In genomic region chr7:27964840-27965239, GRCh38 we compare ENCODE assay signal across 30 cellular contexts.
"Had no signal": no experiment of that assay in that cellular context is flagged by ENCODE, and none has a peak within 500 bp of the region (broad histone marks: within the 10 kb centered on the region; RNA-seq: fewer than 3 reads in every experiment).

No MANE protein-coding gene starts in this region.

- DNase-seq: activated CD4-positive, alpha-beta memory T cell treated with anti-CD3 and anti-CD28 coated beads for 36 hours; activated CD4-positive, alpha-beta T cell treated with anti-CD3 and anti-CD28 coated beads for 36 hours; activated CD4-positive, alpha-beta T cell treated with anti-CD3 and anti-CD28 coated beads, Interleukin-2, amount 10 ng/mL, durations not matched to agents 24 days and 14 days; activated CD4-positive, CD25-positive, alpha-beta regulatory T cell; activated CD4-positive, CD25-positive, alpha-beta regulatory T cell treated with anti-CD3 and anti-CD28 coated beads, Interleukin-2, amount 50 U/mL, for 72 hours; activated CD8-positive, alpha-beta memory T cell treated with anti-CD3 and anti-CD28 coated beads, Interleukin-2, amount 10 ng/mL, durations not matched to agents 7 days and 5 days; activated CD8-positive, alpha-beta memory T cell treated with anti-CD3 and anti-CD28 coated beads, Interleukin-2, amount 50 U/mL, for 4 hours; activated CD8-positive, alpha-beta T cell treated with anti-CD3 and anti-CD28 coated beads, Interleukin-2, amount 10 ng/mL, durations not matched to agents 7 days and 5 days; activated effector memory CD4-positive, alpha-beta T cell treated with anti-CD3 and anti-CD28 coated beads, Interleukin-2, amount 50 U/mL, for 16 hours; activated naive CD4-positive, alpha-beta T cell treated with anti-CD3 and anti-CD28 coated beads for 36 hours; activated naive CD8-positive, alpha-beta T cell treated with anti-CD3 and anti-CD28 coated beads for 36 hours; activated naive CD8-positive, alpha-beta T cell treated with anti-CD3 and anti-CD28 coated beads, Interleukin-2, amount 50 U/mL, for 24 hours; activated T-cell treated with anti-CD3 and anti-CD28 coated beads, Interleukin-2, amount 50 U/mL, for 1 hour; activated T-cell treated with anti-CD3 and anti-CD28 coated beads, Interleukin-2, amount 50 U/mL, for 48 hours; adrenal gland; anterior cingulate cortex; brain microvascular endothelial cell; effector CD4-positive, alpha-beta T cell; effector memory CD8-positive, alpha-beta T cell; erythroblast; foreskin keratinocyte; gastrocnemius medialis; T-helper 2 cell had no signal

- H3K9me3 ChIP-seq: adrenal gland, esophagus muscularis mucosa, gastrocnemius medialis had no signal

- H3K4me1 Mint-ChIP-seq: activated naive CD8-positive, alpha-beta T cell treated with anti-CD3 and anti-CD28 coated beads for 36 hours; activated naive CD8-positive, alpha-beta T cell treated with anti-CD3 and anti-CD28 coated beads, Interleukin-2, amount 50 U/mL, for 24 hours had no signal

- H3K27ac Mint-ChIP-seq: activated CD4-positive, alpha-beta memory T cell treated with anti-CD3 and anti-CD28 coated beads for 36 hours; activated CD4-positive, alpha-beta T cell treated with anti-CD3 and anti-CD28 coated beads for 36 hours; activated CD4-positive, alpha-beta T cell treated with anti-CD3 and anti-CD28 coated beads, Interleukin-2, amount 10 ng/mL, durations not matched to agents 24 days and 14 days; activated CD8-positive, alpha-beta memory T cell treated with anti-CD3 and anti-CD28 coated beads, Interleukin-2, amount 10 ng/mL, durations not matched to agents 7 days and 5 days; activated CD8-positive, alpha-beta T cell treated with anti-CD3 and anti-CD28 coated beads, Interleukin-2, amount 10 ng/mL, durations not matched to agents 7 days and 5 days; activated naive CD4-positive, alpha-beta T cell treated with anti-CD3 and anti-CD28 coated beads for 36 hours; activated naive CD4-positive, alpha-beta T cell treated with anti-CD3 and anti-CD28 coated beads, Interleukin-2, amount 50 U/mL, for 24 hours; activated naive CD8-positive, alpha-beta T cell treated with anti-CD3 and anti-CD28 coated beads for 36 hours; activated naive CD8-positive, alpha-beta T cell treated with anti-CD3 and anti-CD28 coated beads, Interleukin-2, amount 50 U/mL, for 24 hours; activated T-helper 1 cell treated with anti-CD3 and anti-CD28 coated beads, Interleukin-12 subunit alpha, Interleukin-12 subunit beta, Interleukin-2, Interleukin-4 antibody, amounts not matched to agents 30 ng/mL and 10 ng/mL and 1 ng/mL, durations not matched to agents 14 hours and 24 hours and 36 hours; activated T-helper 2 cell treated with anti-CD3 and anti-CD28 coated beads, Interferon-gamma antibody, Interleukin-2, Interleukin-4, amounts not matched to agents 10 μg/mL and 5 μg/mL and 100 μg/mL, durations not matched to agents 14 hours and 24 hours and 36 hours; dendritic cell treated with granulocyte-macrophage colony-stimulating factor and Interleukin-4, amounts not matched to agents 40 ng/mL and 50 ng/mL, for 4 days; effector memory CD8-positive, alpha-beta T cell had no signal

- H3K27me3 Mint-ChIP-seq: activated CD4-positive, alpha-beta memory T cell treated with anti-CD3 and anti-CD28 coated beads for 36 hours; activated CD4-positive, alpha-beta T cell treated with anti-CD3 and anti-CD28 coated beads for 36 hours; activated naive CD4-positive, alpha-beta T cell treated with anti-CD3 and anti-CD28 coated beads, Interleukin-2, amount 50 U/mL, for 24 hours; activated naive CD8-positive, alpha-beta T cell treated with anti-CD3 and anti-CD28 coated beads for 36 hours; activated naive CD8-positive, alpha-beta T cell treated with anti-CD3 and anti-CD28 coated beads, Interleukin-2, amount 50 U/mL, for 24 hours; central memory CD8-positive, alpha-beta T cell; dendritic cell treated with granulocyte-macrophage colony-stimulating factor and Interleukin-4, amounts not matched to agents 40 ng/mL and 50 ng/mL, for 4 days; effector memory CD8-positive, alpha-beta T cell had no signal

- H3K36me3 Mint-ChIP-seq: activated CD4-positive, alpha-beta memory T cell treated with anti-CD3 and anti-CD28 coated beads for 36 hours; activated naive CD8-positive, alpha-beta T cell treated with anti-CD3 and anti-CD28 coated beads for 36 hours had no signal

- H3K27ac ChIP-seq: adrenal gland, brain microvascular endothelial cell, coronary artery, esophagus muscularis mucosa, foreskin keratinocyte, gastrocnemius medialis had no signal

- H3K36me3 ChIP-seq: adrenal gland, brain microvascular endothelial cell, esophagus muscularis mucosa, gastrocnemius medialis had no signal

- H3K4me3 Mint-ChIP-seq: activated CD4-positive, alpha-beta memory T cell treated with anti-CD3 and anti-CD28 coated beads for 36 hours; activated CD4-positive, alpha-beta T cell treated with anti-CD3 and anti-CD28 coated beads for 36 hours; activated CD4-positive, alpha-beta T cell treated with anti-CD3 and anti-CD28 coated beads, Interleukin-2, amount 10 ng/mL, durations not matched to agents 24 days and 14 days; activated CD8-positive, alpha-beta memory T cell treated with anti-CD3 and anti-CD28 coated beads, Interleukin-2, amount 10 ng/mL, durations not matched to agents 7 days and 5 days; activated CD8-positive, alpha-beta T cell treated with anti-CD3 and anti-CD28 coated beads, Interleukin-2, amount 10 ng/mL, durations not matched to agents 7 days and 5 days; activated naive CD4-positive, alpha-beta T cell treated with anti-CD3 and anti-CD28 coated beads for 36 hours; activated naive CD4-positive, alpha-beta T cell treated with anti-CD3 and anti-CD28 coated beads, Interleukin-2, amount 50 U/mL, for 24 hours; activated naive CD8-positive, alpha-beta T cell treated with anti-CD3 and anti-CD28 coated beads for 36 hours; activated naive CD8-positive, alpha-beta T cell treated with anti-CD3 and anti-CD28 coated beads, Interleukin-2, amount 50 U/mL, for 24 hours; activated T-helper 1 cell treated with anti-CD3 and anti-CD28 coated beads, Interleukin-12 subunit alpha, Interleukin-12 subunit beta, Interleukin-2, Interleukin-4 antibody, amounts not matched to agents 30 ng/mL and 10 ng/mL and 1 ng/mL, durations not matched to agents 14 hours and 24 hours and 36 hours; central memory CD8-positive, alpha-beta T cell; dendritic cell treated with granulocyte-macrophage colony-stimulating factor and Interleukin-4, amounts not matched to agents 40 ng/mL and 50 ng/mL, for 4 days; effector memory CD8-positive, alpha-beta T cell had no signal

- H3K4me3 ChIP-seq: adrenal gland, coronary artery, esophagus muscularis mucosa, gastrocnemius medialis had no signal

- H3K27me3 ChIP-seq: adrenal gland, brain microvascular endothelial cell, esophagus muscularis mucosa, foreskin keratinocyte, gastrocnemius medialis had no signal

- ATAC-seq: activated CD4-positive, alpha-beta T cell treated with anti-CD3 and anti-CD28 coated beads for 36 hours; activated CD8-positive, alpha-beta memory T cell treated with anti-CD3 and anti-CD28 coated beads, Interleukin-2, amount 10 ng/mL, durations not matched to agents 7 days and 5 days; activated CD8-positive, alpha-beta T cell treated with anti-CD3 and anti-CD28 coated beads, Interleukin-2, amount 10 ng/mL, durations not matched to agents 7 days and 5 days; activated naive CD8-positive, alpha-beta T cell treated with anti-CD3 and anti-CD28 coated beads, Interleukin-2, amount 50 U/mL, for 24 hours; effector memory CD8-positive, alpha-beta T cell; foreskin keratinocyte; gastrocnemius medialis had no signal

- H3K9me3 Mint-ChIP-seq: activated CD4-positive, alpha-beta memory T cell treated with anti-CD3 and anti-CD28 coated beads for 36 hours; activated naive CD4-positive, alpha-beta T cell treated with anti-CD3 and anti-CD28 coated beads for 36 hours; activated naive CD4-positive, alpha-beta T cell treated with anti-CD3 and anti-CD28 coated beads, Interleukin-2, amount 50 U/mL, for 24 hours; activated naive CD8-positive, alpha-beta T cell treated with anti-CD3 and anti-CD28 coated beads for 36 hours; activated naive CD8-positive, alpha-beta T cell treated with anti-CD3 and anti-CD28 coated beads, Interleukin-2, amount 50 U/mL, for 24 hours; activated T-helper 1 cell treated with anti-CD3 and anti-CD28 coated beads, Interleukin-12 subunit alpha, Interleukin-12 subunit beta, Interleukin-2, Interleukin-4 antibody, amounts not matched to agents 30 ng/mL and 10 ng/mL and 1 ng/mL, durations not matched to agents 14 hours and 24 hours and 36 hours; activated T-helper 2 cell treated with anti-CD3 and anti-CD28 coated beads, Interferon-gamma antibody, Interleukin-2, Interleukin-4, amounts not matched to agents 10 μg/mL and 5 μg/mL and 100 μg/mL, durations not matched to agents 14 hours and 24 hours and 36 hours; central memory CD8-positive, alpha-beta T cell; dendritic cell treated with granulocyte-macrophage colony-stimulating factor and Interleukin-4, amounts not matched to agents 40 ng/mL and 50 ng/mL, for 4 days; effector memory CD8-positive, alpha-beta T cell had no signal

- H3K4me1 ChIP-seq: foreskin keratinocyte had no signal
